ENCODE assay signal across 16 cellular contexts in the genomic region with DNA sequence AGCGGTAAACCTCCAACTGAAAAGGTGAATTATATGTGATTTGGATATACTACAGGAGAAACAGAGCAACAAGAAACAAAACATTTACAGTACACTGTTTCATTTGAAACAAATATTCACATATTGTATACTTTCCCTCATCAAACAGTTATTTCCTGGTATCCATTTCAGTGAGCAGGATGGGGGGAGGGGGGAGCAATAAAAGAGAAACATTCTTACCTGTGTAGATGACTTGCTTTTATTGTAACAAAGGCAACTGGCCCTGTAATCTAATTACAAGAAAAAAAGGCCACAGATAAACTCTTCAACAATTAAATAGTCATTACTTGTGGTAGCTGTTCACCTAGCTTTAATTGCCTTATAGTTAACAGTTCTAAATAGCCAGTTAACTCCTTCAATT. TPM values are rescaled to one million over a fixed set of nuclear protein-coding genes. Genes with fewer than 3 reads are reported as not detected.
DNase-seq lines count a peak whose midpoint lies in the region; ATAC-seq and TF ChIP-seq lines count a peak whose summit lies in the region.
"Had no signal": no experiment of that assay in that cellular context is flagged by ENCODE, and none has a peak within 500 bp of the region (broad histone marks: within the 10 kb centered on the region; RNA-seq: fewer than 3 reads in every experiment).

No MANE protein-coding gene starts in this region.

- H3K4me3 ChIP-seq in colonic mucosa: no peak overlapping the region
- H3K4me3 ChIP-seq in mesendoderm (ENCODE audit: low read length): no peak overlapping the region
- H3K4me3 ChIP-seq: GM12878 had no signal

- H3K27me3 ChIP-seq in colonic mucosa: no peaks in the 10 kb centered on the region
- H3K27me3 ChIP-seq in mesendoderm (ENCODE audit: insufficient read depth, low read length, poor library complexity): no peaks in the 10 kb centered on the region

- no peaks in the 10 kb centered on the region for H3K79me1 ChIP-seq in mesendoderm (ENCODE audit: low read length)

- no CpG with 5 or more reads among the region's 1 CpG for WGBS in mesendoderm (ENCODE audit: extremely low coverage, insufficient coverage, low lambda C conversion rate)

- peaks cover 29% of the 10 kb centered on the region for H3K4me1 Mint-ChIP-seq in stimulated activated effector memory CD8-positive, alpha-beta T cell treated with anti-CD3 and anti-CD28 coated beads, Interleukin-12 subunit alpha, Interleukin-12 subunit beta, amount 100 ng/mL, for 72 hours

- no peak overlapping the region for H3K23ac ChIP-seq in mesendoderm (ENCODE audit: low read length)

- H3K36me3 Mint-ChIP-seq in stimulated activated effector memory CD8-positive, alpha-beta T cell treated with anti-CD3 and anti-CD28 coated beads, Interleukin-12 subunit alpha, Interleukin-12 subunit beta, amount 100 ng/mL, for 72 hours: peaks cover 26% of the 10 kb centered on the region
- H3K36me3 Mint-ChIP-seq: memory B cell had no signal

- no peak overlapping the region for H2AK5ac ChIP-seq in mesendoderm (ENCODE audit: low read length)

- no peak for ATAC-seq in stimulated activated effector memory CD8-positive, alpha-beta T cell treated with anti-CD3 and anti-CD28 coated beads, Interleukin-12 subunit alpha, Interleukin-12 subunit beta, amount 100 ng/mL, for 72 hours
- no peak for ATAC-seq in HG02884 (IDR thresholded peaks at IDR 0.05; ENCODE audit: unreplicated experiment)
- no peak for ATAC-seq in GM19324 (IDR thresholded peaks at IDR 0.05; ENCODE audit: low FRiP score, unreplicated experiment)
- ATAC-seq: GM12878 had no signal

- TF ChIP-seq CTCF in colonic mucosa (IDR thresholded peaks at IDR 0.05): no peak

- no peaks in the 10 kb centered on the region for H3K9me3 Mint-ChIP-seq in stimulated activated effector memory CD8-positive, alpha-beta T cell treated with anti-CD3 and anti-CD28 coated beads, Interleukin-12 subunit alpha, Interleukin-12 subunit beta, amount 100 ng/mL, for 72 hours
- H3K9me3 Mint-ChIP-seq: memory B cell had no signal

- peak; percentile 11 for DNase-seq in NCI-H82 (lab: John Stamatoyannopoulos, UW)
- DNase-seq in NCI-H82 treated with DMSO at 0.1 percent for 48 hours (lab: John Stamatoyannopoulos, UW; ENCODE audit: unreplicated experiment): no peak
- peak; percentile 46 for DNase-seq in NCI-H2029 treated with DMSO at 0.1 percent for 48 hours (lab: John Stamatoyannopoulos, UW)
- peak; percentile 64 for DNase-seq in colonic mucosa
- DNase-seq in stimulated activated effector memory CD8-positive, alpha-beta T cell treated with anti-CD3 and anti-CD28 coated beads, Interleukin-12 subunit alpha, Interleukin-12 subunit beta, amount 100 ng/mL, for 72 hours (ENCODE audit: low spot score in 2 of 2): no peak
- no peak for DNase-seq in mesendoderm
- DNase-seq: DMS79, H9, hypothalamus, NCI-H1694, retina, substantia nigra had no signal

- H2BK15ac ChIP-seq in mesendoderm (replicated peaks; ENCODE audit: low read depth): no peak overlapping the region

- peak overlapping the region in 1 of 2 donors; percentile 67 for H3K9ac ChIP-seq in colonic mucosa (ENCODE audit: low read depth in 2 of 2, low read length in 2 of 2)
- H3K9ac ChIP-seq in mesendoderm (ENCODE audit: low read length): no peak overlapping the region

- no peaks in the 10 kb centered on the region for H3K9me3 ChIP-seq in colonic mucosa

- H3K36me3 ChIP-seq in colonic mucosa: no peaks in the 10 kb centered on the region
- H3K36me3 ChIP-seq in mesendoderm (ENCODE audit: control insufficient read depth, insufficient read depth, low read length): no peaks in the 10 kb centered on the region

- no peak overlapping the region for H3K18ac ChIP-seq in mesendoderm (ENCODE audit: low read length)

- H2BK120ac ChIP-seq in mesendoderm (ENCODE audit: low read depth, low read length): no peak overlapping the region

- H3K27ac Mint-ChIP-seq in stimulated activated effector memory CD8-positive, alpha-beta T cell treated with anti-CD3 and anti-CD28 coated beads, Interleukin-12 subunit alpha, Interleukin-12 subunit beta, amount 100 ng/mL, for 72 hours: peak overlapping the region; percentile 97
- H3K27ac Mint-ChIP-seq: H9, memory B cell had no signal

- H3K4me1 ChIP-seq in colonic mucosa (peaks cover 6% of the 10 kb centered on the region), mesendoderm (ENCODE audit: control insufficient read depth, low read depth, low read length) (peaks cover 4% of the 10 kb centered on the region)

- H4K8ac ChIP-seq in mesendoderm (ENCODE audit: low read depth, low read length): no peak overlapping the region

- peaks cover 8% of the 10 kb centered on the region for H3K79me2 ChIP-seq in mesendoderm (ENCODE audit: control insufficient read depth, insufficient read depth, low read length)

- H3K27ac ChIP-seq in colonic mucosa: peak overlapping the region; percentile 38
- H3K27ac ChIP-seq in mesendoderm (ENCODE audit: low read depth, low read length): no peak overlapping the region

- no peak overlapping the region for H3K4me2 ChIP-seq in mesendoderm (ENCODE audit: low read length)

- no peak overlapping the region for H4K5ac ChIP-seq in mesendoderm (ENCODE audit: low read length)

- H3K56ac ChIP-seq in mesendoderm (ENCODE audit: low read length): no peak overlapping the region

- intact Hi-C loops in colonic mucosa (cut with DNase I): loop anchor here (5.0 kb wide), 1 partner anchor 80 kb away; no protein-coding TSS in a partner anchor

- H3K4ac ChIP-seq in mesendoderm (ENCODE audit: low read depth, low read length): no peak overlapping the region

- H3K4me3 Mint-ChIP-seq in stimulated activated effector memory CD8-positive, alpha-beta T cell treated with anti-CD3 and anti-CD28 coated beads, Interleukin-12 subunit alpha, Interleukin-12 subunit beta, amount 100 ng/mL, for 72 hours: peak overlapping the region; percentile 60
- H3K4me3 Mint-ChIP-seq: H9, memory B cell had no signal

- H2BK5ac ChIP-seq in mesendoderm (ENCODE audit: low read length): no peak overlapping the region

RNA-seq across cellular contexts. Expression of gene PPP1CB, which starts 3.9 kb away (rescaled TPM):
- total RNA-seq in colonic mucosa: 100 to 1,000 TPM; 273 to 478 TPM
- 75.3 TPM for polyA plus RNA-seq in mesendoderm (2013, experiment 1 of 2)
- polyA plus RNA-seq in mesendoderm (2013, experiment 2 of 2): 76.4 TPM

Comparison
In these comparisons a context has a peak if more than half of its experiments do, and no peak if none do; other contexts are left out.
1. DNase-seq: peak in NCI-H82 (single experiment), NCI-H2029 treated with DMSO at 0.1 percent for 48 hours (single experiment) and colonic mucosa (single experiment); none in NCI-H82 treated with DMSO at 0.1 percent for 48 hours (single experiment), stimulated activated effector memory CD8-positive, alpha-beta T cell treated with anti-CD3 and anti-CD28 coated beads, Interleukin-12 subunit alpha, Interleukin-12 subunit beta, amount 100 ng/mL, for 72 hours (0 of 2) and mesendoderm (single experiment).